ENCODE assay signal across 30 cellular contexts in the genomic region with DNA sequence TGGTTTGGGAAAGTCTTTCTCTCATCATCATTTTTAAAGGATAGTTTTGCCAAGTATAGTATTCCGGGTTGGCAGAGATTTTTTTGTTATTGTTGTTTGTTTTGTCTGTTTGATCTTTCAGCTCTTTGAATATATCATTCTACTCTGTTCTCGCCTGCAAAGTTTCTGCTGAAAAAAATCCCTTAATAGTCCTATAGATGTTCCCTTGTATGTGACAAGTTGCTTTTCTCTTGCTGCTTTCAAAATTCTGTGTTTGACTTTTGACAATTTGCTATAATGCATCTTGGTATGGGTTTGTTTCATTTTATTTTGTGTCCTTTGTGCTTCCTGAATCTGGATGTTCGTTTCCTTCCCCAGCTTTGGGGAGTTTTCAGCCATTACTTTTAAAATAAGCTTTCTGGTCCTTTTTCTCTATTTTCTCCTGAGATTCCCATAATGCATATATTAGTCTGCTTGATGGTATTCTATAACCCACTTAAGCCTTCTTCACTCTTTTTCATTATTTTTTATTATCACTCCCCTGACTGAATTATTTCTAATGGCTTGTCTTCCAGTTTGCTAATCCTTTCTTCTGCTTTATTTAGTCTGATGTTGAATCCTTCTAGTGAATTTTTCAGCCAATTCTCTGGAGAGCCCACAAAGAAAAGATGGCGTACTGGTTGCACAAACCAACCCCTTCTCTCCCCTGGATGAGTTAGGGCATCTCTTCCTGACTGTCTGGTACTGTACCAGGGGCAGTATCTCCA.
"Had no signal": no experiment of that assay in that cellular context is flagged by ENCODE, and none has a peak within 500 bp of the region (broad histone marks: within the 10 kb centered on the region; RNA-seq: fewer than 3 reads in every experiment).

No MANE protein-coding gene starts in this region.

- H3K9me3 ChIP-seq: testis had no signal

- DNase-seq: activated CD4-positive, alpha-beta memory T cell treated with anti-CD3 and anti-CD28 coated beads for 36 hours; activated CD4-positive, alpha-beta T cell treated with anti-CD3 and anti-CD28 coated beads, Interleukin-2, amount 10 ng/mL, durations not matched to agents 24 days and 14 days; activated CD4-positive, CD25-positive, alpha-beta regulatory T cell treated with anti-CD3 and anti-CD28 coated beads, Interleukin-2, amount 50 U/mL, for 72 hours; activated CD8-positive, alpha-beta memory T cell treated with anti-CD3 and anti-CD28 coated beads, Interleukin-2, amount 50 U/mL, for 4 hours; activated effector memory CD4-positive, alpha-beta T cell treated with anti-CD3 and anti-CD28 coated beads, Interleukin-2, amount 50 U/mL, for 16 hours; activated naive CD4-positive, alpha-beta T cell treated with anti-CD3 and anti-CD28 coated beads for 36 hours; activated naive CD8-positive, alpha-beta T cell treated with anti-CD3 and anti-CD28 coated beads for 36 hours; activated T-cell treated with anti-CD3 and anti-CD28 coated beads, Interleukin-2, amount 50 U/mL, for 1 hour; cortex of kidney; left ventricle myocardium superior; mammary epithelial cell; natural killer cell; occipital lobe; spleen; stimulated activated CD4-positive, alpha-beta T cell treated with anti-CD3 and anti-CD28 coated beads, Interleukin-2, amount 100 ng/mL, for 48 hours; stimulated activated naive CD4-positive, alpha-beta T cell treated with Interleukin-2 at 50 U/mL for 16 hours; T-helper 2 cell; testis; trophoblast cell had no signal

- H3K27me3 Mint-ChIP-seq: activated CD4-positive, alpha-beta memory T cell treated with anti-CD3 and anti-CD28 coated beads for 36 hours; activated CD4-positive, alpha-beta T cell treated with anti-CD3 and anti-CD28 coated beads, Interleukin-2, amount 10 ng/mL, durations not matched to agents 24 days and 14 days; activated naive CD8-positive, alpha-beta T cell treated with anti-CD3 and anti-CD28 coated beads for 36 hours had no signal

- H3K27ac Mint-ChIP-seq: activated CD4-positive, alpha-beta memory T cell treated with anti-CD3 and anti-CD28 coated beads for 36 hours; activated CD4-positive, alpha-beta T cell treated with anti-CD3 and anti-CD28 coated beads, Interleukin-2, amount 10 ng/mL, durations not matched to agents 24 days and 14 days; activated naive CD4-positive, alpha-beta T cell treated with anti-CD3 and anti-CD28 coated beads for 36 hours; activated naive CD8-positive, alpha-beta T cell treated with anti-CD3 and anti-CD28 coated beads for 36 hours; activated T-helper 1 cell treated with anti-CD3 and anti-CD28 coated beads, Interleukin-12 subunit alpha, Interleukin-12 subunit beta, Interleukin-2, Interleukin-4 antibody, amounts not matched to agents 30 ng/mL and 10 ng/mL and 1 ng/mL, durations not matched to agents 14 hours and 24 hours and 36 hours; brain; mesothelial cell of epicardium; natural killer cell; neural progenitor cell had no signal

- H3K4me1 Mint-ChIP-seq: activated CD4-positive, alpha-beta T cell treated with anti-CD3 and anti-CD28 coated beads, Interleukin-2, amount 10 ng/mL, durations not matched to agents 24 days and 14 days; activated naive CD8-positive, alpha-beta T cell treated with anti-CD3 and anti-CD28 coated beads for 36 hours; brain; mesothelial cell of epicardium; natural killer cell; neural progenitor cell had no signal

- H3K27me3 ChIP-seq: ascending aorta, cardiac muscle cell, neural progenitor cell, right atrium auricular region, spleen, testis had no signal

- H3K36me3 ChIP-seq: cardiac muscle cell had no signal

- H3K27ac ChIP-seq: ascending aorta, cardiac muscle cell, neural progenitor cell, parathyroid adenoma, right atrium auricular region, spleen, testis had no signal

- H3K4me3 ChIP-seq: ascending aorta, cardiac muscle cell, neural progenitor cell, right atrium auricular region, spleen, testis had no signal

- H3K4me3 Mint-ChIP-seq: activated CD4-positive, alpha-beta memory T cell treated with anti-CD3 and anti-CD28 coated beads for 36 hours; activated CD4-positive, alpha-beta T cell treated with anti-CD3 and anti-CD28 coated beads, Interleukin-2, amount 10 ng/mL, durations not matched to agents 24 days and 14 days; activated naive CD4-positive, alpha-beta T cell treated with anti-CD3 and anti-CD28 coated beads for 36 hours; activated naive CD8-positive, alpha-beta T cell treated with anti-CD3 and anti-CD28 coated beads for 36 hours; activated T-helper 1 cell treated with anti-CD3 and anti-CD28 coated beads, Interleukin-12 subunit alpha, Interleukin-12 subunit beta, Interleukin-2, Interleukin-4 antibody, amounts not matched to agents 30 ng/mL and 10 ng/mL and 1 ng/mL, durations not matched to agents 14 hours and 24 hours and 36 hours; brain; mesothelial cell of epicardium; natural killer cell; neural progenitor cell had no signal

- FAIRE-seq: frontal cortex, islet of Langerhans, urothelium cell line had no signal

- H3K4me1 ChIP-seq: ascending aorta, neural progenitor cell, parathyroid adenoma, right atrium auricular region, spleen, testis had no signal

- ATAC-seq: left ventricle myocardium superior, natural killer cell had no signal

- H3K9ac ChIP-seq: neural progenitor cell, parathyroid adenoma had no signal
